Comparison of ENCODE assay signal across 11 cellular contexts in genomic region chr13:81639984-81640582, GRCh38.
A peak's percentile ranks its signal among the peaks of the same experiment; 100 is the strongest.
DNase-seq lines count a peak whose midpoint lies in the region; ATAC-seq and TF ChIP-seq lines count a peak whose summit lies in the region.
"Had no signal": no experiment of that assay in that cellular context is flagged by ENCODE, and none has a peak within 500 bp of the region (broad histone marks: within the 10 kb centered on the region; RNA-seq: fewer than 3 reads in every experiment).

No MANE protein-coding gene starts in this region.

- ATAC-seq in lower lobe of right lung, result no peak
- ATAC-seq in HG02588 (IDR thresholded peaks at IDR 0.05; ENCODE audit: unreplicated experiment), result no peak
- ATAC-seq in HG02852 (IDR thresholded peaks at IDR 0.05; ENCODE audit: unreplicated experiment), result no peak

- no peaks in the 10 kb centered on the region for H3K9me3 ChIP-seq in lower lobe of right lung
- H3K9me3 ChIP-seq: prostate gland had no signal

- in situ Hi-C loops in KBM-7 (cut with MboI; ENCODE audit: low pct_unique_long_range_greater_than_20kb, low sequenced_read_pairs), result no loop called here

- intact Hi-C loops in lower lobe of right lung (cut with DNase I), result no loop called here

- H3K4me1 Mint-ChIP-seq in T-helper 2 cell treated with Interferon-gamma antibody and Interleukin-4, amounts not matched to agents 5 μg/mL and 100 μg/mL, for 36 hours (ENCODE audit: low read depth), result no peaks in the 10 kb centered on the region
- H3K4me1 Mint-ChIP-seq: central memory CD8-positive, alpha-beta T cell had no signal

- H3K4me1 ChIP-seq in lower lobe of right lung, result no peaks in the 10 kb centered on the region
- H3K4me1 ChIP-seq: prostate gland had no signal

- DNase-seq in GM10248 (ENCODE audit: extremely low spot score), result no peak
- peak; percentile 32 for DNase-seq in KBM-7
- DNase-seq in astrocyte of the hippocampus (ENCODE audit: low read depth, low spot score), result peak; percentile 5
- no peak for DNase-seq in lower lobe of right lung
- no peak for DNase-seq in germinal center (ENCODE audit: low spot score)
- no peak for DNase-seq in T-helper 2 cell treated with Interferon-gamma antibody and Interleukin-4, amounts not matched to agents 5 μg/mL and 100 μg/mL, for 36 hours (ENCODE audit: low spot score)
- DNase-seq: activated CD8-positive, alpha-beta memory T cell treated with anti-CD3 and anti-CD28 coated beads for 24 hours had no signal

- H3K27ac ChIP-seq in lower lobe of right lung, result no peak overlapping the region
- H3K27ac ChIP-seq: prostate gland had no signal

- no peaks in the 10 kb centered on the region for H3K27me3 ChIP-seq in lower lobe of right lung (ENCODE audit: low read depth)

- H3K36me3 ChIP-seq in lower lobe of right lung, result no peaks in the 10 kb centered on the region
- H3K36me3 ChIP-seq: prostate gland had no signal

- POLR2A ChIA-PET in GM10248 (lab: Yijun Ruan, JAX), result no interaction called here

- H3K27ac Mint-ChIP-seq in T-helper 2 cell treated with Interferon-gamma antibody and Interleukin-4, amounts not matched to agents 5 μg/mL and 100 μg/mL, for 36 hours, result no peak overlapping the region

- no peaks in the 10 kb centered on the region for H3K36me3 Mint-ChIP-seq in T-helper 2 cell treated with Interferon-gamma antibody and Interleukin-4, amounts not matched to agents 5 μg/mL and 100 μg/mL, for 36 hours (ENCODE audit: low read depth)

- peaks cover 26% of the 10 kb centered on the region for H3K9me3 Mint-ChIP-seq in T-helper 2 cell treated with Interferon-gamma antibody and Interleukin-4, amounts not matched to agents 5 μg/mL and 100 μg/mL, for 36 hours

- TF ChIP-seq CTCF in GM10248 (IDR thresholded peaks at IDR 0.05; ENCODE audit: control extremely low read depth, extremely low read depth, low read depth, missing control alignments) (peak; percentile 33), lower lobe of right lung (IDR thresholded peaks at IDR 0.05) (peak; percentile 34)

- no peak overlapping the region for H3K4me3 Mint-ChIP-seq in T-helper 2 cell treated with Interferon-gamma antibody and Interleukin-4, amounts not matched to agents 5 μg/mL and 100 μg/mL, for 36 hours
- H3K4me3 Mint-ChIP-seq: central memory CD8-positive, alpha-beta T cell had no signal

- H3K27me3 Mint-ChIP-seq in T-helper 2 cell treated with Interferon-gamma antibody and Interleukin-4, amounts not matched to agents 5 μg/mL and 100 μg/mL, for 36 hours (ENCODE audit: low read depth), result no peaks in the 10 kb centered on the region
- H3K27me3 Mint-ChIP-seq: central memory CD8-positive, alpha-beta T cell had no signal

- CTCF ChIA-PET in GM10248 (lab: Yijun Ruan, JAX), result interaction anchor here (0.7 to 1.7 kb wide), 7 partner anchors 9 to 233 kb away, joined by 3 to 5 read pairs (median 3); no protein-coding TSS in a partner anchor

- no peak overlapping the region for H3K4me3 ChIP-seq in lower lobe of right lung
- H3K4me3 ChIP-seq: prostate gland had no signal

Comparison
In these comparisons a context has a peak if more than half of its experiments do, and no peak if none do; other contexts are left out.
1. DNase-seq: peak in KBM-7 (single experiment) and astrocyte of the hippocampus (single experiment); none in GM10248 (single experiment), lower lobe of right lung (single experiment), germinal center (single experiment) and T-helper 2 cell treated with Interferon-gamma antibody and Interleukin-4, amounts not matched to agents 5 μg/mL and 100 μg/mL, for 36 hours (single experiment).